In genomic region chr14:103526914-103527248, GRCh38 we compare ENCODE assay signal across 15 cellular contexts. TPM values are rescaled to one million over a fixed set of nuclear protein-coding genes. Genes with fewer than 3 reads are reported as not detected.
DNase-seq lines count a peak whose midpoint lies in the region; ATAC-seq, FAIRE-seq and TF ChIP-seq lines count a peak whose summit lies in the region.
"Had no signal": no experiment of that assay in that cellular context is flagged by ENCODE, and none has a peak within 500 bp of the region (broad histone marks: within the 10 kb centered on the region; RNA-seq: fewer than 3 reads in every experiment).

No MANE protein-coding gene starts in this region.

- H4K20me1 ChIP-seq in HepG2 (ENCODE audit: insufficient read depth, low read length), result no peaks in the 10 kb centered on the region
- H4K20me1 ChIP-seq in GM12878 (ENCODE audit: control insufficient read depth, insufficient read depth), result no peaks in the 10 kb centered on the region

- 83% methylated on average over 1 of the region's 1 CpG for WGBS in HepG2 (ENCODE audit: low lambda C conversion rate)
- no CpG with 5 or more reads among the region's 1 CpG for WGBS in right lobe of liver (ENCODE audit: insufficient coverage, low coverage, low lambda C conversion rate, missing lambda C conversion rate)
- 100% methylated on average over 1 of the region's 1 CpG for WGBS in GM12878 (ENCODE audit: insufficient coverage, insufficient replicate concordance, low lambda C conversion rate, missing lambda C conversion rate)

- ATAC-seq in HepG2 (no peak), right lobe of liver (no peak), GM12878 (no peak), GM21360 (IDR thresholded peaks at IDR 0.05; ENCODE audit: unreplicated experiment) (no peak), GM18868 (IDR thresholded peaks at IDR 0.05; ENCODE audit: unreplicated experiment) (no peak)
- ATAC-seq: pancreas had no signal

- H3K36me3 ChIP-seq in HepG2 (replicated peaks in 1 of 2; ENCODE audit: control insufficient read depth in 1 of 2, insufficient read depth in 2 of 2, low read length in 2 of 2) (peaks cover 0 to 3% of the 10 kb centered on the region in 2 experiments; a peak in 2 of 5 replicates), right lobe of liver (no peaks in the 10 kb centered on the region), GM12878 (ENCODE audit: control insufficient read depth in 2 of 2, insufficient read depth in 2 of 2, low read length in 1 of 2) (no peaks in the 10 kb centered on the region)
- H3K36me3 ChIP-seq: pancreas, thoracic aorta had no signal

- peaks cover 68% of the 10 kb centered on the region for H3K4me1 Mint-ChIP-seq in nephron progenitor cell

- intact Hi-C loops in HepG2 (cut with micrococcal nuclease; ENCODE audit: unreplicated experiment), result no loop called here
- intact Hi-C loops in right lobe of liver (cut with DNase I), result no loop called here
- intact Hi-C loops in GM12878 (cut with micrococcal nuclease; ENCODE audit: unreplicated experiment), result no loop called here

- in situ Hi-C loops in HepG2 (cut with HindIII; ENCODE audit: extremely low pct_ligation_motif_present, low pct_unique_long_range_greater_than_20kb), result no loop called here
- in situ Hi-C loops in GM12878 (cut with MboI), result no loop called here

- H3K27ac ChIP-seq in HepG2 (ENCODE audit: extremely low read length, insufficient read depth, low read length), result peak overlapping the region; percentile 89
- H3K27ac ChIP-seq in right lobe of liver, result no peak overlapping the region
- H3K27ac ChIP-seq in GM12878 (ENCODE audit: control insufficient read depth, insufficient read depth), result peak overlapping the region; percentile 61; the same call in 1 of the 2 replicates

- CTCF ChIA-PET in HepG2 (lab: Yijun Ruan, JAX; ENCODE audit: low intra/inter-chr PET ratio, low total read pairs) (no interaction called here), GM12878 (lab: Yijun Ruan, JAX) (interaction anchor here (1.2 to 5.3 kb wide), 2 partner anchors 8 to 35 kb away, joined by 4 to 39 read pairs; partner anchors contain the start of gene BAG5)

- no peaks in the 10 kb centered on the region for H3K9me3 Mint-ChIP-seq in nephron progenitor cell

- no peaks in the 10 kb centered on the region; a peak in 1 of 5 replicates for H3K27me3 ChIP-seq in HepG2 (ENCODE audit: control insufficient read depth in 1 of 2, insufficient read depth in 2 of 2, low read length in 2 of 2)
- H3K27me3 ChIP-seq in right lobe of liver, result peaks cover 0 to 4% of the 10 kb centered on the region in 2 donors
- H3K27me3 ChIP-seq in GM12878 (replicated peaks in 1 of 2; ENCODE audit: control insufficient read depth in 2 of 2, insufficient read depth in 2 of 2, low read length in 1 of 2), result peaks cover 2% of the 10 kb centered on the region in 2 experiments; a peak in 2 of 4 replicates
- H3K27me3 ChIP-seq: pancreas had no signal

- POLR2A ChIA-PET in HepG2 (lab: Yijun Ruan, JAX) (interaction anchor here (1.1 to 3.1 kb wide), 5 partner anchors 9 to 353 kb away, joined by 3 to 24 read pairs (median 12); partner anchors contain the start of genes BAG5 and COA8), GM12878 (lab: Charles Lee) (interaction anchor here (1.3 kb wide), 1 partner anchor 37 kb away, joined by 4 read pairs; no protein-coding TSS in a partner anchor)

- no peaks in the 10 kb centered on the region for H3K36me3 Mint-ChIP-seq in nephron progenitor cell (ENCODE audit: low read depth)

- H2AFZ ChIP-seq in HepG2 (ENCODE audit: low read length) (no peak overlapping the region), GM12878 (ENCODE audit: control insufficient read depth, low read depth, low read length) (no peak overlapping the region)

- TF ChIP-seq POLR2A in HepG2 (IDR thresholded peaks at IDR 0.05; ENCODE audit: insufficient read depth in 1 of 2, low read depth in 2 of 2, low read length in 2 of 2) (no peak), right lobe of liver (IDR thresholded peaks at IDR 0.05) (no peak), GM12878 (IDR thresholded peaks at IDR 0.05; ENCODE audit: low read depth, low read length) (no peak)

- RAD21 ChIA-PET in GM12878 (lab: Charles Lee; ENCODE audit: unreplicated experiment), result interaction anchor here (1.2 to 1.7 kb wide), 2 partner anchors 14 to 20 kb away, joined by 3 to 9 read pairs; no protein-coding TSS in a partner anchor

- H3K27ac Mint-ChIP-seq in nephron progenitor cell, result peak overlapping the region; percentile 48

- peak overlapping the region in 1 of 3 experiments; percentile 51; a peak in 1 of 6 replicates for H3K4me3 ChIP-seq in HepG2 (replicated peaks in 1 of 3; ENCODE audit: insufficient read depth in 1 of 3, low read depth in 2 of 3, low read length in 3 of 3)
- no peak overlapping the region for H3K4me3 ChIP-seq in right lobe of liver
- peak overlapping the region; percentile 49; the same call in 1 of the 2 replicates for H3K4me3 ChIP-seq in GM12878
- H3K4me3 ChIP-seq: pancreas, thoracic aorta had no signal

- peaks cover 34% of the 10 kb centered on the region for H3K79me2 ChIP-seq in HepG2 (ENCODE audit: insufficient read depth, low read length)
- peaks cover 30% of the 10 kb centered on the region for H3K79me2 ChIP-seq in GM12878 (ENCODE audit: control insufficient read depth, insufficient read depth, low read length)

- H3K4me1 ChIP-seq in HepG2 (ENCODE audit: insufficient read depth, low read length) (peaks cover 75% of the 10 kb centered on the region), right lobe of liver (peaks cover 0 to 42% (median 13%) of the 10 kb centered on the region in 4 donors), GM12878 (ENCODE audit: control insufficient read depth, insufficient read depth, low read length) (peaks cover 29% of the 10 kb centered on the region)

- no peak for FAIRE-seq in HepG2 (lab: Jason Lieb, UNC)
- no peak for FAIRE-seq in GM12878 (lab: Jason Lieb, UNC)
- FAIRE-seq: pancreas had no signal

- peak overlapping the region; percentile 95 for H3K4me3 Mint-ChIP-seq in nephron progenitor cell

- peaks cover 18% of the 10 kb centered on the region for H3K27me3 Mint-ChIP-seq in nephron progenitor cell (ENCODE audit: low read depth, poor library complexity)

- H3K9me3 ChIP-seq in HepG2 (ENCODE audit: low read length) (no peaks in the 10 kb centered on the region), right lobe of liver (no peaks in the 10 kb centered on the region), GM12878 (replicated peaks; ENCODE audit: control insufficient read depth, insufficient read depth, low read length) (no peaks in the 10 kb centered on the region; the same call in 2 of the 3 replicates)
- H3K9me3 ChIP-seq: pancreas, thoracic aorta had no signal

- no peak overlapping the region for H3K9ac ChIP-seq in HepG2 (ENCODE audit: insufficient read depth, low read depth, low read length)
- H3K9ac ChIP-seq in GM12878 (ENCODE audit: control insufficient read depth, insufficient read depth, low read length), result no peak overlapping the region; the same call in 1 of the 2 replicates

- H3K4me2 ChIP-seq in HepG2 (ENCODE audit: low read depth, low read length) (peak overlapping the region; percentile 78), GM12878 (ENCODE audit: control insufficient read depth, insufficient read depth) (peak overlapping the region; percentile 91)

- BruUV-seq in HepG2 (replicated peaks; lab: Mats Ljungman, UMichigan), result no TSS peak
- BruUV-seq in GM12878 (replicated peaks; lab: Mats Ljungman, UMichigan), result no TSS peak

- SMC1A ChIA-PET in GM12878 (lab: Charles Lee; ENCODE audit: uncharacterized antibody, unreplicated experiment), result interaction anchor here (0.6 to 2.6 kb wide), 4 partner anchors 9 to 387 kb away, joined by 3 to 11 read pairs (median 3); no protein-coding TSS in a partner anchor

- TF ChIP-seq CTCF in HepG2 (CRISPR knock-in tag; IDR thresholded peaks at IDR 0.05) (no peak), right lobe of liver (IDR thresholded peaks at IDR 0.05) (no peak), GM12878 (IDR thresholded peaks at IDR 0.05 in 2 of 3, conservative IDR thresholded peaks at IDR 0.05 in 1 of 3; ENCODE audit: control insufficient read depth in 2 of 3, extremely low read depth in 1 of 3, insufficient read depth in 1 of 3, low read depth in 3 of 3, low read length in 3 of 3) (no peak), nephron progenitor cell (IDR thresholded peaks at IDR 0.05) (no peak)

- DNase-seq in HepG2 (ENCODE audit: low spot score), result no peak
- DNase-seq in right lobe of liver, result no peak
- no peak for DNase-seq in GM12878 (ENCODE audit: low read depth, low spot score)
- no peak for DNase-seq in nephron progenitor cell
- DNase-seq in HuH-7.5 (ENCODE audit: low spot score), result no peak
- DNase-seq in NCI-H82 treated with DMSO at 0.1 percent for 48 hours (lab: John Stamatoyannopoulos, UW; ENCODE audit: unreplicated experiment), result no peak
- DNase-seq: C1 segment of cervical spinal cord; IMR-90; NCI-H2081; stimulated activated CD4-positive, alpha-beta T cell treated with anti-CD3 and anti-CD28 coated beads, Interleukin-2, amount 100 ng/mL, for 48 hours; T-helper 9 cell had no signal

- no peak for TF ChIP-seq RAD21 in HepG2 (CRISPR knock-in tag; IDR thresholded peaks at IDR 0.05)
- no peak for TF ChIP-seq RAD21 in GM12878 (IDR thresholded peaks at IDR 0.05; ENCODE audit: insufficient read depth, low read depth, low read length)

- TF ChIP-seq EP300 in HepG2 (IDR thresholded peaks at IDR 0.05; ENCODE audit: low read depth in 2 of 2, low read length in 2 of 2) (no peak), HepG2 (CRISPR knock-in tag; IDR thresholded peaks at IDR 0.05; ENCODE audit: borderline replicate concordance) (no peak), GM12878 (IDR thresholded peaks at IDR 0.05; ENCODE audit: borderline replicate concordance in 1 of 2, control insufficient read depth in 1 of 2, low read depth in 2 of 2, low read length in 2 of 2) (no peak)

RNA-seq across cellular contexts. Expression of gene TRMT61A, which starts 2.1 kb away (rescaled TPM):
- total RNA-seq in HepG2 (2016; rRNA removed; fragmentation: Illumina TruSeq; extraction: Trizol) (12.2 and 13.6 TPM in 2 replicates), right lobe of liver (10 to 100 TPM in 2 of 6 experiments, 1 to 10 TPM in 4; 3.8 to 12.1 (median 4.8) TPM), GM12878 (2014; rRNA removed) (13.5 and 18.2 TPM in 2 replicates), GM12878 (2014; rRNA removed; fragmentation: Illumina TruSeq; extraction: Trizol) (3.7 and 4.7 TPM in 2 replicates), GM12878 (2021) (15.6 and 17.9 TPM in 2 replicates)
- total RNA-seq in HepG2 (2016; cell fraction: cytosol; rRNA removed; fragmentation: Illumina TruSeq; extraction: Trizol; ENCODE audit: low read depth), result 4.0 and 5.2 TPM in 2 replicates
- 12.4 and 14.5 TPM in 2 replicates for total RNA-seq in HepG2 (2016; cell fraction: insoluble cytoplasmic fraction; rRNA removed; fragmentation: Illumina TruSeq; extraction: Trizol)
- 8.3 and 9.6 TPM in 2 replicates for total RNA-seq in HepG2 (2016; cell fraction: membrane; rRNA removed; fragmentation: Illumina TruSeq; extraction: Trizol)
- total RNA-seq in HepG2 (2016; cell fraction: nucleus; rRNA removed; fragmentation: Illumina TruSeq; extraction: Trizol), result 10.4 and 11.7 TPM in 2 replicates
- polyA plus RNA-seq in HepG2 (2011; rRNA removed) (6.5 and 9.8 TPM in 2 replicates), GM12878 (2011; rRNA removed) (2.4 and 5.1 TPM in 2 replicates), GM12878 (2014; fragmentation: Illumina TruSeq; extraction: Trizol) (0.46 and 1.4 TPM in 2 replicates), GM12878 (2014; fragmentation: Nextera tagmentation; extraction: Ambion mirVana) (under 1 TPM; 0.11 to 0.38 TPM), GM12878 (2014; rRNA removed) (17.6 and 20.4 TPM in 2 replicates), GM12878 (2016; fragmentation: Nextera tagmentation; extraction: Ambion mirVana) (10 to 100 TPM; 19.8 to 21.9 TPM)
- 6.4 and 11.5 TPM in 2 replicates for polyA plus RNA-seq in HepG2 (2011; cell fraction: cytosol; rRNA removed)
- 26.1 and 31.2 TPM in 2 replicates for polyA plus RNA-seq in HepG2 (2011; cell fraction: nucleus; rRNA removed)
- polyA plus RNA-seq in HepG2 (2012), result 4.0 and 8.4 TPM in 2 replicates
- polyA plus RNA-seq in HepG2 (2016; cell fraction: cytosol; fragmentation: Illumina TruSeq; extraction: Trizol; ENCODE audit: low read depth), result 3.9 and 4.4 TPM in 2 replicates
- 12.0 and 13.1 TPM in 2 replicates for polyA plus RNA-seq in HepG2 (2016; cell fraction: insoluble cytoplasmic fraction; fragmentation: Illumina TruSeq; extraction: Trizol; ENCODE audit: low read depth)
- 6.7 and 7.2 TPM in 2 replicates for polyA plus RNA-seq in HepG2 (2016; cell fraction: membrane; fragmentation: Illumina TruSeq; extraction: Trizol; ENCODE audit: low read depth)
- 13.5 and 14.3 TPM in 2 replicates for polyA plus RNA-seq in HepG2 (2016; cell fraction: nucleus; fragmentation: Illumina TruSeq; extraction: Trizol; ENCODE audit: insufficient read depth, low read depth)
- polyA minus RNA-seq in HepG2 (2011; rRNA and poly(A)+ RNA removed; ENCODE audit: low replicate concordance), result 14.6 and 19.9 TPM in 2 replicates
- polyA minus RNA-seq in HepG2 (2011; cell fraction: cytosol; rRNA and poly(A)+ RNA removed), result 4.6 and 4.7 TPM in 2 replicates
- 15.8 and 16.6 TPM in 2 replicates for polyA minus RNA-seq in HepG2 (2011; cell fraction: nucleus; rRNA and poly(A)+ RNA removed)
- 23.5 and 27.2 TPM in 2 replicates for total RNA-seq in GM12878 (2013; cell fraction: nucleolus; rRNA removed)
- polyA plus RNA-seq in GM12878 (2011; ENCODE audit: low read depth), result 2.0 TPM
- polyA plus RNA-seq in GM12878 (2011; cell fraction: cytosol; rRNA removed), result 9.0 and 16.6 TPM in 2 replicates
- 49.7 and 52.9 TPM in 2 replicates for polyA plus RNA-seq in GM12878 (2011; cell fraction: nucleus; rRNA removed)
- 5.6 and 7.1 TPM in 2 replicates for polyA plus RNA-seq in GM12878 (2012)
- 3.9 and 9.5 TPM in 2 replicates for polyA minus RNA-seq in GM12878 (2011; rRNA and poly(A)+ RNA removed)
- polyA minus RNA-seq in GM12878 (2011; cell fraction: cytosol; rRNA and poly(A)+ RNA removed), result 4.0 and 4.1 TPM in 2 replicates
- 15.0 and 25.7 TPM in 2 replicates for polyA minus RNA-seq in GM12878 (2011; cell fraction: nucleus; rRNA and poly(A)+ RNA removed)

RNA-seq across cellular contexts. Expression of gene CKB, which starts 4.3 kb away (rescaled TPM):
- 82.3 and 92.4 TPM in 2 replicates for total RNA-seq in HepG2 (2016; rRNA removed; fragmentation: Illumina TruSeq; extraction: Trizol)
- 35.0 and 38.6 TPM in 2 replicates for total RNA-seq in HepG2 (2016; cell fraction: cytosol; rRNA removed; fragmentation: Illumina TruSeq; extraction: Trizol; ENCODE audit: low read depth)
- total RNA-seq in HepG2 (2016; cell fraction: insoluble cytoplasmic fraction; rRNA removed; fragmentation: Illumina TruSeq; extraction: Trizol), result 77.0 and 90.7 TPM in 2 replicates
- total RNA-seq in HepG2 (2016; cell fraction: membrane; rRNA removed; fragmentation: Illumina TruSeq; extraction: Trizol), result 39.1 and 44.5 TPM in 2 replicates
- total RNA-seq in HepG2 (2016; cell fraction: nucleus; rRNA removed; fragmentation: Illumina TruSeq; extraction: Trizol), result 55.0 and 62.1 TPM in 2 replicates
- 179 and 217 TPM in 2 replicates for polyA plus RNA-seq in HepG2 (2011; rRNA removed)
- polyA plus RNA-seq in HepG2 (2011; cell fraction: cytosol; rRNA removed), result 94.2 and 257 TPM in 2 replicates
- 634 and 1,191 TPM in 2 replicates for polyA plus RNA-seq in HepG2 (2011; cell fraction: nucleus; rRNA removed)
- 136 and 210 TPM in 2 replicates for polyA plus RNA-seq in HepG2 (2012)
- polyA plus RNA-seq in HepG2 (2016; cell fraction: cytosol; fragmentation: Illumina TruSeq; extraction: Trizol; ENCODE audit: low read depth), result 60.2 and 68.2 TPM in 2 replicates
- 156 and 198 TPM in 2 replicates for polyA plus RNA-seq in HepG2 (2016; cell fraction: insoluble cytoplasmic fraction; fragmentation: Illumina TruSeq; extraction: Trizol; ENCODE audit: low read depth)
- polyA plus RNA-seq in HepG2 (2016; cell fraction: membrane; fragmentation: Illumina TruSeq; extraction: Trizol; ENCODE audit: low read depth), result 60.4 and 60.5 TPM in 2 replicates
- 164 and 170 TPM in 2 replicates for polyA plus RNA-seq in HepG2 (2016; cell fraction: nucleus; fragmentation: Illumina TruSeq; extraction: Trizol; ENCODE audit: insufficient read depth, low read depth)
- polyA minus RNA-seq in HepG2 (2011; rRNA and poly(A)+ RNA removed; ENCODE audit: low replicate concordance), result 111 and 125 TPM in 2 replicates
- 96.8 and 156 TPM in 2 replicates for polyA minus RNA-seq in HepG2 (2011; cell fraction: cytosol; rRNA and poly(A)+ RNA removed)
- 34.2 and 39.0 TPM in 2 replicates for polyA minus RNA-seq in HepG2 (2011; cell fraction: nucleus; rRNA and poly(A)+ RNA removed)
- total RNA-seq in right lobe of liver, result 10 to 100 TPM in 2 of 6 experiments, 1 to 10 TPM in 4; 3.6 to 57.1 (median 6.7) TPM
- 5.2 and 8.1 TPM in 2 replicates for total RNA-seq in GM12878 (2013; cell fraction: nucleolus; rRNA removed)
- 2.0 and 5.2 TPM in 2 replicates for total RNA-seq in GM12878 (2014; rRNA removed)
- total RNA-seq in GM12878 (2014; rRNA removed; fragmentation: Illumina TruSeq; extraction: Trizol), result 0.37 and 0.40 TPM in 2 replicates
- 3.6 and 5.5 TPM in 2 replicates for total RNA-seq in GM12878 (2021)
- polyA plus RNA-seq in GM12878 (2011; ENCODE audit: low read depth), result 4.6 TPM
- polyA plus RNA-seq in GM12878 (2011; rRNA removed), result 4.9 and 6.1 TPM in 2 replicates
- 8.2 and 14.3 TPM in 2 replicates for polyA plus RNA-seq in GM12878 (2011; cell fraction: cytosol; rRNA removed)
- polyA plus RNA-seq in GM12878 (2011; cell fraction: nucleus; rRNA removed), result 21.1 and 21.6 TPM in 2 replicates
- 8.6 and 8.9 TPM in 2 replicates for polyA plus RNA-seq in GM12878 (2012)
- polyA plus RNA-seq in GM12878 (2014; fragmentation: Illumina TruSeq; extraction: Trizol), result 0.46 TPM in 1 of 2 replicates, not detected in the other
- under 1 TPM; 0.48 to 0.90 TPM for polyA plus RNA-seq in GM12878 (2014; fragmentation: Nextera tagmentation; extraction: Ambion mirVana)
- polyA plus RNA-seq in GM12878 (2014; rRNA removed), result 2.8 and 9.0 TPM in 2 replicates
- 1 to 10 TPM; 2.6 to 3.3 TPM for polyA plus RNA-seq in GM12878 (2016; fragmentation: Nextera tagmentation; extraction: Ambion mirVana)
- polyA minus RNA-seq in GM12878 (2011; rRNA and poly(A)+ RNA removed), result 2.3 and 12.2 TPM in 2 replicates
- 5.2 and 7.7 TPM in 2 replicates for polyA minus RNA-seq in GM12878 (2011; cell fraction: cytosol; rRNA and poly(A)+ RNA removed)
- polyA minus RNA-seq in GM12878 (2011; cell fraction: nucleus; rRNA and poly(A)+ RNA removed), result 1.7 and 4.3 TPM in 2 replicates

RNA-seq across cellular contexts. Expression of gene BAG5, which starts 35.6 kb away (rescaled TPM):
- total RNA-seq in HepG2 (2016; rRNA removed; fragmentation: Illumina TruSeq; extraction: Trizol), result 21.0 and 34.8 TPM in 2 replicates
- total RNA-seq in HepG2 (2016; cell fraction: cytosol; rRNA removed; fragmentation: Illumina TruSeq; extraction: Trizol; ENCODE audit: low read depth), result 2.3 and 2.5 TPM in 2 replicates
- 21.9 and 34.1 TPM in 2 replicates for total RNA-seq in HepG2 (2016; cell fraction: insoluble cytoplasmic fraction; rRNA removed; fragmentation: Illumina TruSeq; extraction: Trizol)
- total RNA-seq in HepG2 (2016; cell fraction: membrane; rRNA removed; fragmentation: Illumina TruSeq; extraction: Trizol), result 11.4 and 14.2 TPM in 2 replicates
- 14.8 and 16.2 TPM in 2 replicates for total RNA-seq in HepG2 (2016; cell fraction: nucleus; rRNA removed; fragmentation: Illumina TruSeq; extraction: Trizol)
- 3.0 and 3.5 TPM in 2 replicates for polyA plus RNA-seq in HepG2 (2011; rRNA removed)
- 2.5 and 3.9 TPM in 2 replicates for polyA plus RNA-seq in HepG2 (2011; cell fraction: cytosol; rRNA removed)
- 3.3 and 3.7 TPM in 2 replicates for polyA plus RNA-seq in HepG2 (2011; cell fraction: nucleus; rRNA removed)
- polyA plus RNA-seq in HepG2 (2012), result 7.9 and 9.3 TPM in 2 replicates
- polyA plus RNA-seq in HepG2 (2016; cell fraction: cytosol; fragmentation: Illumina TruSeq; extraction: Trizol; ENCODE audit: low read depth), result 1.0 and 1.3 TPM in 2 replicates
- 16.8 and 20.0 TPM in 2 replicates for polyA plus RNA-seq in HepG2 (2016; cell fraction: insoluble cytoplasmic fraction; fragmentation: Illumina TruSeq; extraction: Trizol; ENCODE audit: low read depth)
- 5.3 and 6.2 TPM in 2 replicates for polyA plus RNA-seq in HepG2 (2016; cell fraction: membrane; fragmentation: Illumina TruSeq; extraction: Trizol; ENCODE audit: low read depth)
- polyA plus RNA-seq in HepG2 (2016; cell fraction: nucleus; fragmentation: Illumina TruSeq; extraction: Trizol; ENCODE audit: insufficient read depth, low read depth), result 13.8 and 14.6 TPM in 2 replicates
- polyA minus RNA-seq in HepG2 (2011; rRNA and poly(A)+ RNA removed; ENCODE audit: low replicate concordance), result 5.3 and 11.8 TPM in 2 replicates
- polyA minus RNA-seq in HepG2 (2011; cell fraction: cytosol; rRNA and poly(A)+ RNA removed), result 7.2 and 8.6 TPM in 2 replicates
- 9.8 and 9.9 TPM in 2 replicates for polyA minus RNA-seq in HepG2 (2011; cell fraction: nucleus; rRNA and poly(A)+ RNA removed)
- 10 to 100 TPM in 4 of 6 experiments, 1 to 10 TPM in 2; 6.5 to 11.4 (median 10.9) TPM for total RNA-seq in right lobe of liver
- total RNA-seq in GM12878 (2013; cell fraction: nucleolus; rRNA removed), result 22.8 and 25.0 TPM in 2 replicates
- 17.5 and 18.5 TPM in 2 replicates for total RNA-seq in GM12878 (2014; rRNA removed)
- 22.9 and 23.8 TPM in 2 replicates for total RNA-seq in GM12878 (2014; rRNA removed; fragmentation: Illumina TruSeq; extraction: Trizol)
- 21.4 and 22.7 TPM in 2 replicates for total RNA-seq in GM12878 (2021)
- polyA plus RNA-seq in GM12878 (2011; ENCODE audit: low read depth), result 12.5 TPM
- 10.2 and 14.2 TPM in 2 replicates for polyA plus RNA-seq in GM12878 (2011; rRNA removed)
- polyA plus RNA-seq in GM12878 (2011; cell fraction: cytosol; rRNA removed), result 6.2 and 8.1 TPM in 2 replicates
- polyA plus RNA-seq in GM12878 (2011; cell fraction: nucleus; rRNA removed), result 7.8 and 10.2 TPM in 2 replicates
- polyA plus RNA-seq in GM12878 (2012), result 12.0 and 13.3 TPM in 2 replicates
- 25.9 and 33.9 TPM in 2 replicates for polyA plus RNA-seq in GM12878 (2014; fragmentation: Illumina TruSeq; extraction: Trizol)
- 10 to 100 TPM in 1 of 2 experiments, 1 to 10 TPM in 1; 9.9 to 10.9 TPM for polyA plus RNA-seq in GM12878 (2014; fragmentation: Nextera tagmentation; extraction: Ambion mirVana)
- 13.1 and 13.5 TPM in 2 replicates for polyA plus RNA-seq in GM12878 (2014; rRNA removed)
- 10 to 100 TPM; 25.7 to 30.5 TPM for polyA plus RNA-seq in GM12878 (2016; fragmentation: Nextera tagmentation; extraction: Ambion mirVana)
- polyA minus RNA-seq in GM12878 (2011; rRNA and poly(A)+ RNA removed), result 9.0 and 10.8 TPM in 2 replicates
- polyA minus RNA-seq in GM12878 (2011; cell fraction: cytosol; rRNA and poly(A)+ RNA removed), result 6.1 and 6.8 TPM in 2 replicates
- 4.8 and 8.7 TPM in 2 replicates for polyA minus RNA-seq in GM12878 (2011; cell fraction: nucleus; rRNA and poly(A)+ RNA removed)

RNA-seq across cellular contexts. Expression of gene COA8, which starts 35.9 kb away (rescaled TPM):
- total RNA-seq in HepG2 (2016; rRNA removed; fragmentation: Illumina TruSeq; extraction: Trizol) (25.1 and 25.2 TPM in 2 replicates), right lobe of liver (10 to 100 TPM in 5 of 6 experiments, 1 to 10 TPM in 1; 7.5 to 17.7 (median 14.9) TPM), GM12878 (2014; rRNA removed) (23.7 and 37.3 TPM in 2 replicates), GM12878 (2014; rRNA removed; fragmentation: Illumina TruSeq; extraction: Trizol) (22.7 and 24.2 TPM in 2 replicates), GM12878 (2021) (29.0 and 34.7 TPM in 2 replicates)
- 29.4 and 38.9 TPM in 2 replicates for total RNA-seq in HepG2 (2016; cell fraction: cytosol; rRNA removed; fragmentation: Illumina TruSeq; extraction: Trizol; ENCODE audit: low read depth)
- 25.7 and 29.2 TPM in 2 replicates for total RNA-seq in HepG2 (2016; cell fraction: insoluble cytoplasmic fraction; rRNA removed; fragmentation: Illumina TruSeq; extraction: Trizol)
- total RNA-seq in HepG2 (2016; cell fraction: membrane; rRNA removed; fragmentation: Illumina TruSeq; extraction: Trizol), result 46.6 and 48.0 TPM in 2 replicates
- total RNA-seq in HepG2 (2016; cell fraction: nucleus; rRNA removed; fragmentation: Illumina TruSeq; extraction: Trizol), result 11.0 and 15.0 TPM in 2 replicates
- polyA plus RNA-seq in HepG2 (2011; rRNA removed) (10.9 and 14.0 TPM in 2 replicates), GM12878 (2011; rRNA removed) (20.5 and 29.0 TPM in 2 replicates), GM12878 (2014; fragmentation: Illumina TruSeq; extraction: Trizol) (27.4 and 30.6 TPM in 2 replicates), GM12878 (2014; fragmentation: Nextera tagmentation; extraction: Ambion mirVana) (10 to 100 TPM in 1 of 2 experiments, 1 to 10 TPM in 1; 6.1 to 11.3 TPM), GM12878 (2014; rRNA removed) (32.8 and 33.7 TPM in 2 replicates), GM12878 (2016; fragmentation: Nextera tagmentation; extraction: Ambion mirVana) (10 to 100 TPM; 67.6 to 69.5 TPM)
- polyA plus RNA-seq in HepG2 (2011; cell fraction: cytosol; rRNA removed), result 10.2 and 14.5 TPM in 2 replicates
- 2.6 and 3.1 TPM in 2 replicates for polyA plus RNA-seq in HepG2 (2011; cell fraction: nucleus; rRNA removed)
- polyA plus RNA-seq in HepG2 (2012), result 25.7 and 32.6 TPM in 2 replicates
- 63.7 and 73.8 TPM in 2 replicates for polyA plus RNA-seq in HepG2 (2016; cell fraction: cytosol; fragmentation: Illumina TruSeq; extraction: Trizol; ENCODE audit: low read depth)
- 33.7 and 39.8 TPM in 2 replicates for polyA plus RNA-seq in HepG2 (2016; cell fraction: insoluble cytoplasmic fraction; fragmentation: Illumina TruSeq; extraction: Trizol; ENCODE audit: low read depth)
- 52.0 and 59.9 TPM in 2 replicates for polyA plus RNA-seq in HepG2 (2016; cell fraction: membrane; fragmentation: Illumina TruSeq; extraction: Trizol; ENCODE audit: low read depth)
- 21.5 and 21.7 TPM in 2 replicates for polyA plus RNA-seq in HepG2 (2016; cell fraction: nucleus; fragmentation: Illumina TruSeq; extraction: Trizol; ENCODE audit: insufficient read depth, low read depth)
- polyA minus RNA-seq in HepG2 (2011; rRNA and poly(A)+ RNA removed; ENCODE audit: low replicate concordance), result 4.7 and 5.1 TPM in 2 replicates
- polyA minus RNA-seq in HepG2 (2011; cell fraction: cytosol; rRNA and poly(A)+ RNA removed), result 3.6 and 6.4 TPM in 2 replicates
- 10.1 and 11.3 TPM in 2 replicates for polyA minus RNA-seq in HepG2 (2011; cell fraction: nucleus; rRNA and poly(A)+ RNA removed)
- 21.6 and 28.1 TPM in 2 replicates for total RNA-seq in GM12878 (2013; cell fraction: nucleolus; rRNA removed)
- 11.5 TPM for polyA plus RNA-seq in GM12878 (2011; ENCODE audit: low read depth)
- 15.1 and 16.3 TPM in 2 replicates for polyA plus RNA-seq in GM12878 (2011; cell fraction: cytosol; rRNA removed)
- 7.8 and 9.0 TPM in 2 replicates for polyA plus RNA-seq in GM12878 (2011; cell fraction: nucleus; rRNA removed)
- polyA plus RNA-seq in GM12878 (2012), result 34.8 and 40.5 TPM in 2 replicates
- 5.6 and 7.1 TPM in 2 replicates for polyA minus RNA-seq in GM12878 (2011; rRNA and poly(A)+ RNA removed)
- polyA minus RNA-seq in GM12878 (2011; cell fraction: cytosol; rRNA and poly(A)+ RNA removed), result 2.7 and 3.8 TPM in 2 replicates
- 8.0 and 13.8 TPM in 2 replicates for polyA minus RNA-seq in GM12878 (2011; cell fraction: nucleus; rRNA and poly(A)+ RNA removed)

Comparison
In these comparisons a context has a peak if more than half of its experiments do, and no peak if none do; other contexts are left out.
1. H3K27ac ChIP-seq: peak in HepG2 (single experiment) and GM12878 (single experiment); none in right lobe of liver (0 of 3).